ENCODE assay signal across 17 cellular contexts in the genomic region with DNA sequence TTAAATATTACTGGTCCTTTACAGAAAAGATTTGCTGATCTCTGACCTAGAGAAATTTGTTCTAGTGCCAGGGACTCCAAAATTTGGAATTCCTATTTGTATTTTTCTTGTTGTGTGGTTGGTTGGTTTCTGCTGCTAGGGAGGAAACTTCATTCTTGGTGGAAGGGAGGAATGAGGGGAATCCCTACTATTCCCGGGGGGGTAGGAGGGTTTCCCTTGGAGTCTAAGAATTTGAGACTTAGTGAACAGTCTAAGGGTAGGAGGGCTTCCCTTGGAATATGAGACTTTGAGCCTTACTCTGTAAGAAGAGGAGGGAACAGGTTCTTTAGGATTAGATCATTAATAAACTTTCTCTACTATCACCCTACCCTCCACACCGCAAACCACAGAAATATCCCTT.
A peak's percentile ranks its signal among the peaks of the same experiment; 100 is the strongest.
DNase-seq lines count a peak whose midpoint lies in the region; ATAC-seq and TF ChIP-seq lines count a peak whose summit lies in the region.
"Had no signal": no experiment of that assay in that cellular context is flagged by ENCODE, and none has a peak within 500 bp of the region (broad histone marks: within the 10 kb centered on the region; RNA-seq: fewer than 3 reads in every experiment).

No MANE protein-coding gene starts in this region.

- H3K79me2 ChIP-seq in PC-9 (ENCODE audit: low read depth) (peaks cover 8% of the 10 kb centered on the region; the same call in 1 of the 2 replicates), trophoblast cell (ENCODE audit: control insufficient read depth, insufficient read depth, low read length, poor library complexity) (peaks cover 8% of the 10 kb centered on the region)

- no peak overlapping the region for H4K91ac ChIP-seq in trophoblast cell (ENCODE audit: low read depth, low read length)

- H3K9me3 ChIP-seq in PC-9 (ENCODE audit: insufficient read depth, low read depth) = no peaks in the 10 kb centered on the region
- H3K9me3 ChIP-seq in trophoblast cell (ENCODE audit: insufficient read depth, low read depth, low read length) = no peaks in the 10 kb centered on the region
- H3K9me3 ChIP-seq: A549; BLaER1 treated with 17β-estradiol and CSF1 and Interleukin-3, amounts not matched to agents 10 nM and 100 nM; SK-N-SH had no signal

- H3K4ac ChIP-seq in trophoblast cell (ENCODE audit: low read depth, low read length) = no peak overlapping the region

- H2BK12ac ChIP-seq in trophoblast cell (ENCODE audit: low read length) = no peak overlapping the region

- H3K27me3 ChIP-seq in PC-9 (ENCODE audit: insufficient read depth, low read depth) (no peaks in the 10 kb centered on the region), brain microvascular endothelial cell (replicated peaks) (no peaks in the 10 kb centered on the region), trophoblast cell (ENCODE audit: insufficient read depth, low read length) (no peaks in the 10 kb centered on the region)

- no peak overlapping the region for H2AK5ac ChIP-seq in trophoblast cell (ENCODE audit: low read length)

- H2AFZ ChIP-seq in PC-9 = no peak overlapping the region
- H2AFZ ChIP-seq in trophoblast cell (ENCODE audit: insufficient read depth, low read length, poor library complexity) = no peak overlapping the region

- in situ Hi-C loops in brain microvascular endothelial cell (cut with HindIII; ENCODE audit: low pct_ligation_motif_present, low sequenced_read_pairs) (no loop called here), KBM-7 (cut with MboI; ENCODE audit: low pct_unique_long_range_greater_than_20kb, low sequenced_read_pairs) (no loop called here)

- intact Hi-C loops in PC-9 (cut with micrococcal nuclease; ENCODE audit: unreplicated experiment) = no loop called here

- no peak overlapping the region for H2BK120ac ChIP-seq in trophoblast cell (ENCODE audit: insufficient read depth, low read length, poor library complexity)

- H3K9me2 ChIP-seq in PC-9 (ENCODE audit: insufficient read depth) = no peaks in the 10 kb centered on the region
- H3K9me2 ChIP-seq: SK-N-SH had no signal

- H3K4me1 ChIP-seq in PC-9 (replicated peaks; ENCODE audit: insufficient read depth) (peaks cover 96% of the 10 kb centered on the region), trophoblast cell (ENCODE audit: control insufficient read depth in 1 of 2, insufficient read depth in 2 of 2, low read length in 2 of 2) (peaks cover 25 to 38% of the 10 kb centered on the region in 2 experiments)

- H3K27ac ChIP-seq in PC-9 (peak overlapping the region; percentile 96), brain microvascular endothelial cell (no peak overlapping the region), trophoblast cell (ENCODE audit: low read depth, low read length) (peak overlapping the region; percentile 91)
- H3K27ac ChIP-seq: A549; BLaER1 treated with 17β-estradiol and CSF1 and Interleukin-3, amounts not matched to agents 10 nM and 100 nM; KMS-11 had no signal

- DNase-seq in PC-9 (no peak), brain microvascular endothelial cell (peak; percentile 39), kidney tubule cell (ENCODE audit: low spot score) (peak; percentile 33), trophoblast cell (peak; percentile 60 to 83), KBM-7 (no peak), NCI-H526 treated with DMSO at 0.1 percent for 48 hours (lab: John Stamatoyannopoulos, UW) (no peak)
- DNase-seq: CD8-positive, alpha-beta T cell; MV-4-11; NCI-H1930; NK-92 treated with Interleukin-12 subunit alpha and Interleukin-12 subunit beta, amount 100 ng/mL, for 24 hours; SHP77; SK-N-SH had no signal

- no peak overlapping the region for H4K8ac ChIP-seq in trophoblast cell (ENCODE audit: low read depth, low read length)

- H3K23ac ChIP-seq in trophoblast cell (ENCODE audit: low read length) = no peak overlapping the region

- H3K4me3 ChIP-seq in PC-9 = no peak overlapping the region
- H3K4me3 ChIP-seq in brain microvascular endothelial cell (ENCODE audit: low read depth, low read length) = no peak overlapping the region
- H3K4me3 ChIP-seq in trophoblast cell (ENCODE audit: low read depth, low read length) = no peak overlapping the region
- H3K4me3 ChIP-seq: A549; BLaER1 treated with 17β-estradiol and CSF1 and Interleukin-3, amounts not matched to agents 10 nM and 100 nM had no signal

- no peak overlapping the region for H3K18ac ChIP-seq in trophoblast cell (ENCODE audit: low read length)

- H3F3A ChIP-seq in PC-9 (ENCODE audit: insufficient read depth, low read depth) = peaks cover 77% of the 10 kb centered on the region

- no peak overlapping the region for H3K14ac ChIP-seq in trophoblast cell (ENCODE audit: low read length)

- WGBS in trophoblast cell (ENCODE audit: extremely low coverage, insufficient coverage, insufficient read length) = no CpG with 5 or more reads among the region's 2 CpGs

- H4K12ac ChIP-seq in trophoblast cell (ENCODE audit: low read depth, low read length) = no peak overlapping the region

- no peak for TF ChIP-seq CTCF in PC-9 (conservative IDR thresholded peaks at IDR 0.05)
- TF ChIP-seq CTCF in brain microvascular endothelial cell (IDR thresholded peaks at IDR 0.05; ENCODE audit: low read depth, low read length, missing control alignments) = no peak

- no peak for ATAC-seq in HG03439 (IDR thresholded peaks at IDR 0.05; ENCODE audit: unreplicated experiment)
- no peak for ATAC-seq in GM21717 (IDR thresholded peaks at IDR 0.05; ENCODE audit: unreplicated experiment)
- ATAC-seq: A549; CD8-positive, alpha-beta T cell had no signal

- H3K36me3 ChIP-seq in PC-9 (ENCODE audit: low read depth) (no peaks in the 10 kb centered on the region), brain microvascular endothelial cell (replicated peaks) (no peaks in the 10 kb centered on the region), trophoblast cell (ENCODE audit: control insufficient read depth in 1 of 2, insufficient read depth in 2 of 2, low read length in 2 of 2) (no peaks in the 10 kb centered on the region)
- H3K36me3 ChIP-seq: BLaER1 treated with 17β-estradiol and CSF1 and Interleukin-3, amounts not matched to agents 10 nM and 100 nM had no signal

- H3K9ac ChIP-seq in trophoblast cell (ENCODE audit: low read length) = no peak overlapping the region
- H3K9ac ChIP-seq: BLaER1 treated with 17β-estradiol and CSF1 and Interleukin-3, amounts not matched to agents 10 nM and 100 nM; KMS-11; SK-N-SH had no signal

- H3K4me2 ChIP-seq in PC-9 = no peak overlapping the region
- no peak overlapping the region for H3K4me2 ChIP-seq in trophoblast cell (ENCODE audit: low read length)
- H3K4me2 ChIP-seq: A549; BLaER1 treated with 17β-estradiol and CSF1 and Interleukin-3, amounts not matched to agents 10 nM and 100 nM; KMS-11; SK-N-SH had no signal

- H2BK5ac ChIP-seq in trophoblast cell (ENCODE audit: low read depth, low read length, poor library complexity) = no peak overlapping the region

- peaks cover 52% of the 10 kb centered on the region for H3K79me1 ChIP-seq in trophoblast cell (ENCODE audit: low read length)

- no peaks in the 10 kb centered on the region for H4K20me1 ChIP-seq in PC-9 (ENCODE audit: insufficient read depth)

- POLR2A ChIA-PET in PC-9 (lab: Charles Lee; ENCODE audit: unreplicated experiment) = no interaction called here

- CTCF ChIA-PET in PC-9 (lab: Charles Lee) = no interaction called here

- BruUV-seq in PC-9 (replicated peaks; lab: Mats Ljungman, UMichigan) = no TSS peak

Comparison
In these comparisons a context has a peak if more than half of its experiments do, and no peak if none do; other contexts are left out.
1. DNase-seq: peak in brain microvascular endothelial cell (single experiment), kidney tubule cell (single experiment) and trophoblast cell (2 of 2); none in PC-9 (0 of 2), KBM-7 (single experiment) and NCI-H526 treated with DMSO at 0.1 percent for 48 hours (single experiment).